1 cellular context compared by ENCODE assay signal in the genomic region with DNA sequence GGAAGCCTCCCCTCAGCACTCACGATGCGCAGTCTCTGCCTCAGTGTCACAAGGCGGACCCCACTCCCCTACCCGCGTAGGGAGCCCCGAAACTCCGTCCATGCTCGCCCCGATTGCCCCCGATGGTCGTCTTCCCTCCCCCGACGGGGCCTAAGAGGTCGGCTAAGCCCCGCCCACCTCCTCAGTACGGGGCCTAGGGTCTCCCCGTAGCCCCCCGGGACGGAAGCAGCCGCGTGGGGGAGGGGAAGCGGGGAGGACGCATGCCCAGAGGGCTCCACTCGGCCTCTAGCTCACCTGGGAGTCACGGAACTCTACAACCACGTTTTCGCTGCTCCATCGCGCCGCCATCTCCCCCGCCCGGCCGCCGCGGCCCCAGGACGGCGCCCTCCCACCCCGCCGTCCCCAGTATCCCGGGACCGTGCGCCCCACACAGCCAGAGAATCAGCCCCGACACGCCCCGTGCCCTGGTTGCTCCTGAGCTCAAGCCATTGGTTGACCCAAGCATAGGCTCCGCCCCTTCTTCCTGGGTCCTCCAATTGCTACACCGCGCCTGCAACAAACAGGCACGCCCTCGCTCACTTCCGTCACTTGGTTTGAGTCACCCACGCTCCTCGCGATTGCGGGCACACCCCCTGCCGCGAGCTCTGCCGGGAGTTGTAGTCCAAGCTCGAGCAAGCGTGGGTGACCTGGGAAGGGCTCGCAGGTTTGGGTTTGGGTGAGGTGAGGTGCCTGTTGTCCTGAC.
TF ChIP-seq lines count a peak whose summit lies in the region.

A gene with protein sequence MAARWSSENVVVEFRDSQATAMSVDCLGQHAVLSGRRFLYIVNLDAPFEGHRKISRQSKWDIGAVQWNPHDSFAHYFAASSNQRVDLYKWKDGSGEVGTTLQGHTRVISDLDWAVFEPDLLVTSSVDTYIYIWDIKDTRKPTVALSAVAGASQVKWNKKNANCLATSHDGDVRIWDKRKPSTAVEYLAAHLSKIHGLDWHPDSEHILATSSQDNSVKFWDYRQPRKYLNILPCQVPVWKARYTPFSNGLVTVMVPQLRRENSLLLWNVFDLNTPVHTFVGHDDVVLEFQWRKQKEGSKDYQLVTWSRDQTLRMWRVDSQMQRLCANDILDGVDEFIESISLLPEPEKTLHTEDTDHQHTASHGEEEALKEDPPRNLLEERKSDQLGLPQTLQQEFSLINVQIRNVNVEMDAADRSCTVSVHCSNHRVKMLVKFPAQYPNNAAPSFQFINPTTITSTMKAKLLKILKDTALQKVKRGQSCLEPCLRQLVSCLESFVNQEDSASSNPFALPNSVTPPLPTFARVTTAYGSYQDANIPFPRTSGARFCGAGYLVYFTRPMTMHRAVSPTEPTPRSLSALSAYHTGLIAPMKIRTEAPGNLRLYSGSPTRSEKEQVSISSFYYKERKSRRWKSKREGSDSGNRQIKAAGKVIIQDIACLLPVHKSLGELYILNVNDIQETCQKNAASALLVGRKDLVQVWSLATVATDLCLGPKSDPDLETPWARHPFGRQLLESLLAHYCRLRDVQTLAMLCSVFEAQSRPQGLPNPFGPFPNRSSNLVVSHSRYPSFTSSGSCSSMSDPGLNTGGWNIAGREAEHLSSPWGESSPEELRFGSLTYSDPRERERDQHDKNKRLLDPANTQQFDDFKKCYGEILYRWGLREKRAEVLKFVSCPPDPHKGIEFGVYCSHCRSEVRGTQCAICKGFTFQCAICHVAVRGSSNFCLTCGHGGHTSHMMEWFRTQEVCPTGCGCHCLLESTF (minus strand): TSS at position 454 of the 742 bp plus-strand sequence. CDS start 106 bp downstream, at position 348.

TF ChIP-seq in K562, 482 proteins besides CTCF, POLR2A, EP300 and RAD21 (continued from another document and continues in another):
- TF ChIP-seq, protein P1, sequence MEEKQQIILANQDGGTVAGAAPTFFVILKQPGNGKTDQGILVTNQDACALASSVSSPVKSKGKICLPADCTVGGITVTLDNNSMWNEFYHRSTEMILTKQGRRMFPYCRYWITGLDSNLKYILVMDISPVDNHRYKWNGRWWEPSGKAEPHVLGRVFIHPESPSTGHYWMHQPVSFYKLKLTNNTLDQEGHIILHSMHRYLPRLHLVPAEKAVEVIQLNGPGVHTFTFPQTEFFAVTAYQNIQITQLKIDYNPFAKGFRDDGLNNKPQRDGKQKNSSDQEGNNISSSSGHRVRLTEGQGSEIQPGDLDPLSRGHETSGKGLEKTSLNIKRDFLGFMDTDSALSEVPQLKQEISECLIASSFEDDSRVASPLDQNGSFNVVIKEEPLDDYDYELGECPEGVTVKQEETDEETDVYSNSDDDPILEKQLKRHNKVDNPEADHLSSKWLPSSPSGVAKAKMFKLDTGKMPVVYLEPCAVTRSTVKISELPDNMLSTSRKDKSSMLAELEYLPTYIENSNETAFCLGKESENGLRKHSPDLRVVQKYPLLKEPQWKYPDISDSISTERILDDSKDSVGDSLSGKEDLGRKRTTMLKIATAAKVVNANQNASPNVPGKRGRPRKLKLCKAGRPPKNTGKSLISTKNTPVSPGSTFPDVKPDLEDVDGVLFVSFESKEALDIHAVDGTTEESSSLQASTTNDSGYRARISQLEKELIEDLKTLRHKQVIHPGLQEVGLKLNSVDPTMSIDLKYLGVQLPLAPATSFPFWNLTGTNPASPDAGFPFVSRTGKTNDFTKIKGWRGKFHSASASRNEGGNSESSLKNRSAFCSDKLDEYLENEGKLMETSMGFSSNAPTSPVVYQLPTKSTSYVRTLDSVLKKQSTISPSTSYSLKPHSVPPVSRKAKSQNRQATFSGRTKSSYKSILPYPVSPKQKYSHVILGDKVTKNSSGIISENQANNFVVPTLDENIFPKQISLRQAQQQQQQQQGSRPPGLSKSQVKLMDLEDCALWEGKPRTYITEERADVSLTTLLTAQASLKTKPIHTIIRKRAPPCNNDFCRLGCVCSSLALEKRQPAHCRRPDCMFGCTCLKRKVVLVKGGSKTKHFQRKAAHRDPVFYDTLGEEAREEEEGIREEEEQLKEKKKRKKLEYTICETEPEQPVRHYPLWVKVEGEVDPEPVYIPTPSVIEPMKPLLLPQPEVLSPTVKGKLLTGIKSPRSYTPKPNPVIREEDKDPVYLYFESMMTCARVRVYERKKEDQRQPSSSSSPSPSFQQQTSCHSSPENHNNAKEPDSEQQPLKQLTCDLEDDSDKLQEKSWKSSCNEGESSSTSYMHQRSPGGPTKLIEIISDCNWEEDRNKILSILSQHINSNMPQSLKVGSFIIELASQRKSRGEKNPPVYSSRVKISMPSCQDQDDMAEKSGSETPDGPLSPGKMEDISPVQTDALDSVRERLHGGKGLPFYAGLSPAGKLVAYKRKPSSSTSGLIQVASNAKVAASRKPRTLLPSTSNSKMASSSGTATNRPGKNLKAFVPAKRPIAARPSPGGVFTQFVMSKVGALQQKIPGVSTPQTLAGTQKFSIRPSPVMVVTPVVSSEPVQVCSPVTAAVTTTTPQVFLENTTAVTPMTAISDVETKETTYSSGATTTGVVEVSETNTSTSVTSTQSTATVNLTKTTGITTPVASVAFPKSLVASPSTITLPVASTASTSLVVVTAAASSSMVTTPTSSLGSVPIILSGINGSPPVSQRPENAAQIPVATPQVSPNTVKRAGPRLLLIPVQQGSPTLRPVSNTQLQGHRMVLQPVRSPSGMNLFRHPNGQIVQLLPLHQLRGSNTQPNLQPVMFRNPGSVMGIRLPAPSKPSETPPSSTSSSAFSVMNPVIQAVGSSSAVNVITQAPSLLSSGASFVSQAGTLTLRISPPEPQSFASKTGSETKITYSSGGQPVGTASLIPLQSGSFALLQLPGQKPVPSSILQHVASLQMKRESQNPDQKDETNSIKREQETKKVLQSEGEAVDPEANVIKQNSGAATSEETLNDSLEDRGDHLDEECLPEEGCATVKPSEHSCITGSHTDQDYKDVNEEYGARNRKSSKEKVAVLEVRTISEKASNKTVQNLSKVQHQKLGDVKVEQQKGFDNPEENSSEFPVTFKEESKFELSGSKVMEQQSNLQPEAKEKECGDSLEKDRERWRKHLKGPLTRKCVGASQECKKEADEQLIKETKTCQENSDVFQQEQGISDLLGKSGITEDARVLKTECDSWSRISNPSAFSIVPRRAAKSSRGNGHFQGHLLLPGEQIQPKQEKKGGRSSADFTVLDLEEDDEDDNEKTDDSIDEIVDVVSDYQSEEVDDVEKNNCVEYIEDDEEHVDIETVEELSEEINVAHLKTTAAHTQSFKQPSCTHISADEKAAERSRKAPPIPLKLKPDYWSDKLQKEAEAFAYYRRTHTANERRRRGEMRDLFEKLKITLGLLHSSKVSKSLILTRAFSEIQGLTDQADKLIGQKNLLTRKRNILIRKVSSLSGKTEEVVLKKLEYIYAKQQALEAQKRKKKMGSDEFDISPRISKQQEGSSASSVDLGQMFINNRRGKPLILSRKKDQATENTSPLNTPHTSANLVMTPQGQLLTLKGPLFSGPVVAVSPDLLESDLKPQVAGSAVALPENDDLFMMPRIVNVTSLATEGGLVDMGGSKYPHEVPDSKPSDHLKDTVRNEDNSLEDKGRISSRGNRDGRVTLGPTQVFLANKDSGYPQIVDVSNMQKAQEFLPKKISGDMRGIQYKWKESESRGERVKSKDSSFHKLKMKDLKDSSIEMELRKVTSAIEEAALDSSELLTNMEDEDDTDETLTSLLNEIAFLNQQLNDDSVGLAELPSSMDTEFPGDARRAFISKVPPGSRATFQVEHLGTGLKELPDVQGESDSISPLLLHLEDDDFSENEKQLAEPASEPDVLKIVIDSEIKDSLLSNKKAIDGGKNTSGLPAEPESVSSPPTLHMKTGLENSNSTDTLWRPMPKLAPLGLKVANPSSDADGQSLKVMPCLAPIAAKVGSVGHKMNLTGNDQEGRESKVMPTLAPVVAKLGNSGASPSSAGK (IDR thresholded peaks at IDR 0.05) = no peak
- TF ChIP-seq TAL1 (IDR thresholded peaks at IDR 0.05) (no peak), ZBTB17 (CRISPR knock-in tag; IDR thresholded peaks at IDR 0.05) (no peak), CTCFL (IDR thresholded peaks at IDR 0.05; ENCODE audit: borderline replicate concordance, insufficient read depth, low read depth, low read length, poor library complexity, severe bottlenecking) (no peak), HDAC1 (IDR thresholded peaks at IDR 0.05) (0 out of 4 replicates have a peak, but pooled peaks of 1 of the 2 experiments have one; percentile 55), BHLHE40 (IDR thresholded peaks at IDR 0.05; ENCODE audit: low read length) (peak; percentile 63), E2F3 (CRISPR knock-in tag; IDR thresholded peaks at IDR 0.05) (no peak), ZNF57 (CRISPR knock-in tag; IDR thresholded peaks at IDR 0.05) (no peak), GTF2A2 (tag; IDR thresholded peaks at IDR 0.05) (no peak), CHAMP1 (IDR thresholded peaks at IDR 0.05) (no peak), KHSRP (IDR thresholded peaks at IDR 0.05) (no peak), HSF4 (CRISPR knock-in tag; IDR thresholded peaks at IDR 0.05; ENCODE audit: borderline replicate concordance) (no peak), TEAD2 (tag; IDR thresholded peaks at IDR 0.05) (no peak), SRSF7 (optimal IDR thresholded peaks at IDR 0.05; ENCODE audit: low read depth, low read length) (no peak), ZNF133 (CRISPR knock-in tag; IDR thresholded peaks at IDR 0.05) (no peak), CREBBP (IDR thresholded peaks at IDR 0.05; ENCODE audit: low read depth, low read length) (no peak), KLF1 (tag; IDR thresholded peaks at IDR 0.05) (peak; percentile 69; the same call in 1 of the 2 replicates), CHD1 (IDR thresholded peaks at IDR 0.05; ENCODE audit: low read length) (no peak), YBX1 (IDR thresholded peaks at IDR 0.05) (no peak)
- TF ChIP-seq, protein P2, sequence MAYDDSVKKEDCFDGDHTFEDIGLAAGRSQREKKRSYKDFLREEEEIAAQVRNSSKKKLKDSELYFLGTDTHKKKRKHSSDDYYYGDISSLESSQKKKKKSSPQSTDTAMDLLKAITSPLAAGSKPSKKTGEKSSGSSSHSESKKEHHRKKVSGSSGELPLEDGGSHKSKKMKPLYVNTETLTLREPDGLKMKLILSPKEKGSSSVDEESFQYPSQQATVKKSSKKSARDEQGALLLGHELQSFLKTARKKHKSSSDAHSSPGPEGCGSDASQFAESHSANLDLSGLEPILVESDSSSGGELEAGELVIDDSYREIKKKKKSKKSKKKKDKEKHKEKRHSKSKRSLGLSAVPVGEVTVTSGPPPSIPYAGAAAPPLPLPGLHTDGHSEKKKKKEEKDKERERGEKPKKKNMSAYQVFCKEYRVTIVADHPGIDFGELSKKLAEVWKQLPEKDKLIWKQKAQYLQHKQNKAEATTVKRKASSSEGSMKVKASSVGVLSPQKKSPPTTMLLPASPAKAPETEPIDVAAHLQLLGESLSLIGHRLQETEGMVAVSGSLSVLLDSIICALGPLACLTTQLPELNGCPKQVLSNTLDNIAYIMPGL (CRISPR knock-in tag; IDR thresholded peaks at IDR 0.05) = no peak
- TF ChIP-seq, protein P3, sequence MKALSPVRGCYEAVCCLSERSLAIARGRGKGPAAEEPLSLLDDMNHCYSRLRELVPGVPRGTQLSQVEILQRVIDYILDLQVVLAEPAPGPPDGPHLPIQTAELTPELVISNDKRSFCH (CRISPR knock-in tag; IDR thresholded peaks at IDR 0.05) = no peak
- TF ChIP-seq, protein P3 (tag; IDR thresholded peaks at IDR 0.05) = no peak
- TF ChIP-seq, protein P4, sequence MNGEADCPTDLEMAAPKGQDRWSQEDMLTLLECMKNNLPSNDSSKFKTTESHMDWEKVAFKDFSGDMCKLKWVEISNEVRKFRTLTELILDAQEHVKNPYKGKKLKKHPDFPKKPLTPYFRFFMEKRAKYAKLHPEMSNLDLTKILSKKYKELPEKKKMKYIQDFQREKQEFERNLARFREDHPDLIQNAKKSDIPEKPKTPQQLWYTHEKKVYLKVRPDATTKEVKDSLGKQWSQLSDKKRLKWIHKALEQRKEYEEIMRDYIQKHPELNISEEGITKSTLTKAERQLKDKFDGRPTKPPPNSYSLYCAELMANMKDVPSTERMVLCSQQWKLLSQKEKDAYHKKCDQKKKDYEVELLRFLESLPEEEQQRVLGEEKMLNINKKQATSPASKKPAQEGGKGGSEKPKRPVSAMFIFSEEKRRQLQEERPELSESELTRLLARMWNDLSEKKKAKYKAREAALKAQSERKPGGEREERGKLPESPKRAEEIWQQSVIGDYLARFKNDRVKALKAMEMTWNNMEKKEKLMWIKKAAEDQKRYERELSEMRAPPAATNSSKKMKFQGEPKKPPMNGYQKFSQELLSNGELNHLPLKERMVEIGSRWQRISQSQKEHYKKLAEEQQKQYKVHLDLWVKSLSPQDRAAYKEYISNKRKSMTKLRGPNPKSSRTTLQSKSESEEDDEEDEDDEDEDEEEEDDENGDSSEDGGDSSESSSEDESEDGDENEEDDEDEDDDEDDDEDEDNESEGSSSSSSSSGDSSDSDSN (IDR thresholded peaks at IDR 0.05; ENCODE audit: borderline replicate concordance in 1 of 2, low read depth in 2 of 2, low read length in 2 of 2) = peak in 1 of 2 experiments; percentile 12; a peak in 1 of 4 replicates
